ENCODE assay signal across 8 cellular contexts in genomic region chr1:206685256-206685748, GRCh38. TPM values are rescaled to one million over a fixed set of nuclear protein-coding genes. Genes with fewer than 3 reads are reported as not detected.
A peak's percentile ranks its signal among the peaks of the same experiment; 100 is the strongest.
DNase-seq lines count a peak whose midpoint lies in the region; ATAC-seq and TF ChIP-seq lines count a peak whose summit lies in the region.

No MANE protein-coding gene starts in this region.

- intact Hi-C loops in posterior vena cava (cut with DNase I): loop anchor here in 1 of 2 donors (5.0 kb wide), 1 partner anchor 42 kb away; no protein-coding TSS in a partner anchor

- ATAC-seq in GM19397 (IDR thresholded peaks at IDR 0.05; ENCODE audit: unreplicated experiment) (peak; percentile 28), HG03097 (IDR thresholded peaks at IDR 0.05; ENCODE audit: low FRiP score, unreplicated experiment) (no peak)

- TF ChIP-seq CTCF in AG10803 (conservative IDR thresholded peaks at IDR 0.05; ENCODE audit: low read length): no peak

- no peak for DNase-seq in AG10803 (ENCODE audit: low read depth)
- DNase-seq in M059J (ENCODE audit: low read depth): peak; percentile 48
- peak; percentile 37 for DNase-seq in activated gamma-delta T cell (lab: John Stamatoyannopoulos, UW)
- DNase-seq in globus pallidus (ENCODE audit: low spot score): peak; percentile 27
- peak; percentile 85 for DNase-seq in posterior vena cava (ENCODE audit: low spot score)
- DNase-seq in NOMO-1 (lab: John Stamatoyannopoulos, UW; ENCODE audit: unreplicated experiment in 2 of 2): no peak

- H3K4me3 ChIP-seq in AG10803 (ENCODE audit: low read length): peak overlapping the region; percentile 88

RNA-seq across cellular contexts. Expression of gene MAPKAPK2, which starts 0.6 kb away (rescaled TPM):
- total RNA-seq in M059J (2014; rRNA removed; shearing (Covaris generic)): 28.8 and 55.8 TPM in 2 replicates
- 100 to 1,000 TPM in 1 of 2 donors, 10 to 100 TPM in 1; 69.0 to 102 TPM for total RNA-seq in posterior vena cava

RNA-seq across cellular contexts. Expression of gene DYRK3, which starts 50.0 kb away (rescaled TPM):
- 21.9 and 22.3 TPM in 2 replicates for total RNA-seq in M059J (2014; rRNA removed; shearing (Covaris generic))
- total RNA-seq in posterior vena cava: 10 to 100 TPM in 1 of 2 donors, 1 to 10 TPM in 1; 8.4 to 10.7 TPM

Comparison
In these comparisons a context has a peak if more than half of its experiments do, and no peak if none do; other contexts are left out.
1. DNase-seq: peak in M059J (single experiment), activated gamma-delta T cell (single experiment), globus pallidus (single experiment) and posterior vena cava (single experiment); none in AG10803 (single experiment) and NOMO-1 (0 of 2).